ENCODE assay signal across 21 cellular contexts in genomic region chr22:33544707-33545106, GRCh38.
A peak's percentile ranks its signal among the peaks of the same experiment; 100 is the strongest.
DNase-seq lines count a peak whose midpoint lies in the region; ATAC-seq, FAIRE-seq and TF ChIP-seq lines count a peak whose summit lies in the region.
"Had no signal": no experiment of that assay in that cellular context is flagged by ENCODE, and none has a peak within 500 bp of the region (broad histone marks: within the 10 kb centered on the region; RNA-seq: fewer than 3 reads in every experiment).

No MANE protein-coding gene starts in this region.

- H3K27ac ChIP-seq in K562 (ENCODE audit: extremely low read depth, low read depth, low read length) = no peak overlapping the region
- H3K27ac ChIP-seq: gastroesophageal sphincter, RWPE1, vagina, VCaP had no signal

- no TSS peak for BruUV-seq in K562 (replicated peaks; lab: Mats Ljungman, UMichigan)

- no peaks in the 10 kb centered on the region for H3K79me2 ChIP-seq in K562 (ENCODE audit: control insufficient read depth, insufficient read depth, low read length)

- TF ChIP-seq EP300 in K562 (IDR thresholded peaks at IDR 0.05; ENCODE audit: low read length) = no peak

- TF ChIP-seq RAD21 in K562 (CRISPR knock-in tag; conservative IDR thresholded peaks at IDR 0.05 in 1 of 2, IDR thresholded peaks at IDR 0.05 in 1 of 2) = no peak

- no peak overlapping the region for H3K9ac ChIP-seq in K562 (ENCODE audit: insufficient read depth in 1 of 2, low read depth in 2 of 2, low read length in 2 of 2)

- peak; percentile 20 for FAIRE-seq in H54 (lab: Jason Lieb, UNC)
- FAIRE-seq in K562 (lab: Jason Lieb, UNC) = no peak
- FAIRE-seq: D721Med, GM19239 had no signal

- no peaks in the 10 kb centered on the region for H4K20me1 ChIP-seq in K562 (replicated peaks; ENCODE audit: control insufficient read depth, insufficient read depth, low read length)

- intact Hi-C loops in K562 (cut with micrococcal nuclease) = no loop called here

- TF ChIP-seq POLR2A in H54 (IDR thresholded peaks at IDR 0.05; ENCODE audit: low read depth, low read length) (no peak), K562 (conservative IDR thresholded peaks at IDR 0.05) (no peak)

- DNase-seq in AG10803 (ENCODE audit: low read depth) (peak; percentile 45), H54 (ENCODE audit: insufficient read length, low spot score) (peak; percentile 11), K562 (ENCODE audit: extremely low read depth in 1 of 4, low spot score in 3 of 4) (no peak), myocyte (ENCODE audit: low read depth) (peak; percentile 25), HPDE6-E6E7 (ENCODE audit: extremely low spot score) (no peak)
- DNase-seq: activated CD8-positive, alpha-beta T cell treated with anti-CD3 and anti-CD28 coated beads, Interleukin-2, amount 10 ng/mL, durations not matched to agents 7 days and 5 days; KBM-7; NCI-H1105; nephron progenitor cell; stimulated activated CD4-positive, alpha-beta T cell treated with anti-CD3 and anti-CD28 coated beads, Interleukin-15, amount 100 ng/mL, for 24 hours; stomach; T-cell had no signal

- ATAC-seq in K562 (no peak), HG02973 (IDR thresholded peaks at IDR 0.05; ENCODE audit: unreplicated experiment) (no peak), GM18502 (IDR thresholded peaks at IDR 0.05; ENCODE audit: poor library complexity, unreplicated experiment) (no peak), GM18868 (IDR thresholded peaks at IDR 0.05; ENCODE audit: unreplicated experiment) (no peak)
- ATAC-seq: activated CD8-positive, alpha-beta T cell treated with anti-CD3 and anti-CD28 coated beads, Interleukin-2, amount 10 ng/mL, durations not matched to agents 7 days and 5 days; gastroesophageal sphincter; T-cell had no signal

- no peaks in the 10 kb centered on the region for H3K4me1 ChIP-seq in K562 (replicated peaks in 1 of 2; ENCODE audit: control insufficient read depth in 2 of 2, insufficient read depth in 2 of 2, low read length in 2 of 2)

- CTCF ChIA-PET in K562 (lab: Yijun Ruan, JAX; ENCODE audit: low intra/inter-chr PET ratio) = no interaction called here

- H3K4me3 ChIP-seq in AG10803 (ENCODE audit: low read length) (no peak overlapping the region), K562 (no peak overlapping the region)
- H3K4me3 ChIP-seq: gastroesophageal sphincter, stomach, vagina had no signal

- no peak for TF ChIP-seq CTCF in AG10803 (conservative IDR thresholded peaks at IDR 0.05; ENCODE audit: low read length)
- TF ChIP-seq CTCF in K562 (IDR thresholded peaks at IDR 0.05 in 2 of 3, conservative IDR thresholded peaks at IDR 0.05 in 1 of 3; ENCODE audit: insufficient read depth in 2 of 3, low read depth in 1 of 3, low read length in 3 of 3) = no peak

- no peaks in the 10 kb centered on the region for H3K9me1 ChIP-seq in K562 (ENCODE audit: control insufficient read depth, insufficient read depth, low read length)

- no peaks in the 10 kb centered on the region for H3K27me3 ChIP-seq in K562 (ENCODE audit: control insufficient read depth in 2 of 2, insufficient read depth in 2 of 2, low read length in 2 of 2)
- H3K27me3 ChIP-seq: gastroesophageal sphincter, stomach, vagina had no signal

- no peaks in the 10 kb centered on the region for H3K9me3 ChIP-seq in K562 (replicated peaks; ENCODE audit: control insufficient read depth, insufficient read depth, low read depth, low read length)
- H3K9me3 ChIP-seq: gastroesophageal sphincter, stomach, vagina had no signal

- H3K36me3 ChIP-seq in K562 (ENCODE audit: control insufficient read depth, insufficient read depth, low read length) = no peaks in the 10 kb centered on the region
- H3K36me3 ChIP-seq: gastroesophageal sphincter, stomach, vagina had no signal

- no peak overlapping the region for H2AFZ ChIP-seq in K562 (ENCODE audit: low read depth, low read length)

- no peak overlapping the region for H3K4me2 ChIP-seq in K562 (ENCODE audit: insufficient read depth, low read length)

- POLR2A ChIA-PET in K562 (lab: Yijun Ruan, JAX) = no interaction called here

- 1% methylated on average over 4 of the region's 4 CpGs for WGBS in K562 (ENCODE audit: insufficient coverage, low coverage, missing lambda C conversion rate)

- in situ Hi-C loops in K562 (cut with MboI) = no loop called here

TF ChIP-seq in K562, 482 proteins besides CTCF, POLR2A, EP300 and RAD21:
- TF ChIP-seq CREB1 (IDR thresholded peaks at IDR 0.05) (no peak), CREB1 (CRISPR knock-in tag; IDR thresholded peaks at IDR 0.05) (no peak), BRD4 (IDR thresholded peaks at IDR 0.05) (no peak), JUND (IDR thresholded peaks at IDR 0.05; ENCODE audit: borderline replicate concordance, low read depth, low read length) (no peak), JUND (tag; IDR thresholded peaks at IDR 0.05; ENCODE audit: borderline replicate concordance, low read depth, low read length) (peak; percentile 48; the same call in 1 of the 3 replicates)

Comparison
In these comparisons a context has a peak if more than half of its experiments do, and no peak if none do; other contexts are left out.
1. DNase-seq: peak in AG10803 (single experiment), H54 (single experiment) and myocyte (single experiment); none in K562 (0 of 4) and HPDE6-E6E7 (single experiment).